25 cellular contexts compared by ENCODE assay signal in the genomic region with DNA sequence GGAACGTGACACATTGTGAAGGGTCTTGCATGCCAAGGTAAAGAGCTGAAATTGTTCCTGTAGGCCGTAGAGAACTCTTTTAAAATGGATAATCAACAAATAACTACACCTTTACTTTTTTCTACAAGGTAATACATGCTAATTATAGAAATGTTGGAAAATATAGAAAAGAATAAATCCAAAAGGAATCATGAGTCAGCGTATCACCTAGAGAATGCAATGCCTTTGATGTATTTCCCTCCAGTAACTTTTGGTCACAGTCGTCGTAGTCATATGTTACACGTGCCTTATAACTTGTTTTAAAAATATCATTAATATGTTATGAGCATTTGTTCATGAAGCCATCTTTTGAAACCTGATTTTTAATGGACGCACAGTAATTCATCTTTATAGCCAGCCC.
"Had no signal": no experiment of that assay in that cellular context is flagged by ENCODE, and none has a peak within 500 bp of the region (broad histone marks: within the 10 kb centered on the region; RNA-seq: fewer than 3 reads in every experiment).

No MANE protein-coding gene starts in this region.

- DNase-seq: colonic mucosa; cortex of kidney; effector CD8-positive, alpha-beta T cell; effector memory CD8-positive, alpha-beta T cell; erythroblast; esophagus squamous epithelium; foreskin fibroblast; foreskin melanocyte; gastrocnemius medialis; glutamatergic neuron; head of caudate nucleus; heart right ventricle; hippocampal formation; left cardiac atrium; left lung; left ventricle myocardium superior; lower lobe of right lung; mesenchymal stem cell; midbrain; naive thymus-derived CD4-positive, alpha-beta T cell had no signal

- FAIRE-seq: endometrium, islet of Langerhans, keratinocyte had no signal

- H3K27ac ChIP-seq: epithelial cell of prostate, esophagus squamous epithelium, gastrocnemius medialis, heart right ventricle, left lung, lower lobe of right lung had no signal

- H3K27me3 ChIP-seq: colonic mucosa, gastrocnemius medialis, left lung had no signal

- ATAC-seq: effector memory CD8-positive, alpha-beta T cell; esophagus mucosa; gastrocnemius medialis; heart right ventricle; left cardiac atrium; left lung; left ventricle myocardium superior; lower lobe of right lung; naive thymus-derived CD4-positive, alpha-beta T cell had no signal

- H3K9me3 ChIP-seq: colonic mucosa, esophagus squamous epithelium, gastrocnemius medialis, left lung, lower lobe of right lung had no signal

- H3K4me1 ChIP-seq: colonic mucosa, left lung had no signal

- H3K36me3 ChIP-seq: colonic mucosa, esophagus squamous epithelium, gastrocnemius medialis, heart right ventricle, left lung, lower lobe of right lung had no signal

- H3K4me3 ChIP-seq: colonic mucosa, esophagus squamous epithelium, gastrocnemius medialis, heart right ventricle, left lung, lower lobe of right lung had no signal
